8 cellular contexts compared by ENCODE assay signal in the genomic region with DNA sequence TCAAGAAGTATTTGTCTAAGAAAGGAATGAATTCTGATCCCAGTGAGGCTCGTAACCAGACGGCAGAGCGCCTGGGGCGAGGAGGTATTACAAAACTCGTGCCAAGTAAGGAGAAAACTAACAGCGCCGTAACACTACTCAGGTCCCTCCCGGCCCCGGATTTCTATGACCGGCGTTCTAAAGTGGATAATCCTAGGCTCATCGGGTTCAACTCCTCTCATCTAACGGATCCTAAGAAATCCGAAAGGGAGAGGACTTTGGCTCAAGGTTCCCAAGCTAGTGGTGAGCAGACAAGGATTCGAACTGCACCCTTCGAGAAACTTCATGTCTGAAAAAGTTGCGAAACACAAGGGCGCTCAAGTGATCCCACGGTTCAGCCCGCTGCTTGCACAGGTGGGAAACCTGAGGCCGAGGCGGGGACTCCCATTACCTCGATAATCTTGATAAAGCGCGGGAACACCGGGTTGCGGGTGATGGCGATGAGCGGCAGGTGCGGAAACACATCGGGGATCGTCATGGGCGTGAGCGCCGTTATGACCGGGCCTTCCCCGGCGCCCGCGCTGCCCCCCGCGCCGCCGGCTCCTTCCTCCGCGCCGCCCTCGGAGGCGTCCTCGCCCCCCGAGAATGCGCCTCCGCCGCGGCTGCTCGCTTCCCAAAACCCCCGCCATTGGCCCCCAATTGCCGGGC. TPM values are rescaled to one million over a fixed set of nuclear protein-coding genes. Genes with fewer than 3 reads are reported as not detected.
DNase-seq lines count a peak whose midpoint lies in the region; ATAC-seq and TF ChIP-seq lines count a peak whose summit lies in the region.

No MANE protein-coding gene starts in this region.

- H3K27ac ChIP-seq in caudate nucleus (ENCODE audit: low read depth, low read length) (peak overlapping the region; percentile 99), lung (ENCODE audit: low read depth in 1 of 2, low read length in 1 of 2) (peak overlapping the region; percentile 96 to 97), thymus (ENCODE audit: low read depth) (peak overlapping the region; percentile 89)

- ATAC-seq in GM18517 (IDR thresholded peaks at IDR 0.05; ENCODE audit: unreplicated experiment): peak; percentile 1
- ATAC-seq in lung (ENCODE audit: insufficient read depth, low FRiP score): no peak
- ATAC-seq in HG03280 (IDR thresholded peaks at IDR 0.05; ENCODE audit: unreplicated experiment): no peak

- H3K9me3 ChIP-seq in lung (ENCODE audit: control insufficient read depth in 2 of 2, insufficient read depth in 1 of 2, low read length in 1 of 2): no peaks in the 10 kb centered on the region
- no peaks in the 10 kb centered on the region for H3K9me3 ChIP-seq in thymus (ENCODE audit: control insufficient read depth)

- H3K27me3 ChIP-seq in lung (ENCODE audit: control insufficient read depth, insufficient read depth) (no peaks in the 10 kb centered on the region), thymus (ENCODE audit: control insufficient read depth, insufficient read depth) (no peaks in the 10 kb centered on the region)

- POLR2A ChIA-PET in AG04449 (lab: Yijun Ruan, JAX): interaction anchor here (1.0 to 2.6 kb wide), 5 partner anchors 28 to 71 kb away, joined by 4 to 19 read pairs (median 5); a partner anchor contains a TSS

- no peaks in the 10 kb centered on the region for H3K36me3 ChIP-seq in lung (ENCODE audit: control insufficient read depth in 2 of 2, insufficient read depth in 2 of 2, low read length in 2 of 2)
- peaks cover 5% of the 10 kb centered on the region for H3K36me3 ChIP-seq in thymus (ENCODE audit: control insufficient read depth, insufficient read depth)

- DNase-seq in AG04449 (ENCODE audit: low read depth, low spot score) (no peak), NCI-H2171 treated with DMSO at 0.1 percent for 48 hours (lab: John Stamatoyannopoulos, UW) (peak; percentile 32), caudate nucleus (lab: John Stamatoyannopoulos, UW) (peak in 2 of 61 donors; percentile 13 to 17), lung (ENCODE audit: low spot score) (no peak), GDM1 (lab: John Stamatoyannopoulos, UW) (no peak)

- 0% methylated on average over 34 to 58 of the region's 58 CpGs for WGBS in lung, 2 donors
- under 1% methylated on average over 58 of the region's 58 CpGs for WGBS in thymus

- TF ChIP-seq CTCF in AG04449 (IDR thresholded peaks at IDR 0.05; ENCODE audit: insufficient read depth, low read length, missing control alignments) (no peak), lung (IDR thresholded peaks at IDR 0.05; ENCODE audit: control extremely low read depth, extremely low read depth) (no peak)

- H3K4me3 ChIP-seq in AG04449 (ENCODE audit: low read depth, low read length): peak overlapping the region; percentile 97
- H3K4me3 ChIP-seq in lung: peak overlapping the region; percentile 96
- H3K4me3 ChIP-seq in thymus (ENCODE audit: low read length): peak overlapping the region; percentile 52

- H3K4me1 ChIP-seq in lung (ENCODE audit: control insufficient read depth in 2 of 2, insufficient read depth in 2 of 2, low read length in 2 of 2) (peaks cover 8 to 9% of the 10 kb centered on the region in 2 donors), thymus (ENCODE audit: control insufficient read depth, insufficient read depth, low read length) (peaks cover 9% of the 10 kb centered on the region)

- CTCF ChIA-PET in AG04449 (lab: Yijun Ruan, JAX): interaction anchor here (0.8 to 7.9 kb wide), 6 partner anchors 30 to 183 kb away, joined by 3 to 58 read pairs (median 4); a partner anchor contains a TSS

RNA-seq across cellular contexts. Expression of a gene that starts 0.5 kb away (rescaled TPM):
- total RNA-seq in lung: 10 to 100 TPM; 41.0 to 89.6 TPM
- polyA plus RNA-seq in lung: 10 to 100 TPM; 63.0 to 75.0 TPM
- 37.7 TPM for polyA plus RNA-seq in thymus

RNA-seq across cellular contexts. Expression of a gene that starts 1.0 kb away (rescaled TPM):
- 10 to 100 TPM in 1 of 2 donors, 1 to 10 TPM in 1; 8.2 to 10.0 TPM for total RNA-seq in lung
- polyA plus RNA-seq in lung (10 to 100 TPM in 1 of 2 donors, 1 to 10 TPM in 1; 8.4 to 11.3 TPM), thymus (0.05 TPM)

RNA-seq across cellular contexts. Expression of a gene that starts 29.3 kb away (rescaled TPM):
- total RNA-seq in lung: 100 to 1,000 TPM; 309 to 612 TPM
- 1,000 to 10,000 TPM in 1 of 2 donors, 100 to 1,000 TPM in 1; 793 to 1,934 TPM for polyA plus RNA-seq in lung
- 1,924 TPM for polyA plus RNA-seq in thymus

RNA-seq across cellular contexts. Expression of a gene that starts 38.6 kb away (rescaled TPM):
- total RNA-seq in lung: 10 to 100 TPM in 1 of 2 donors, 1 to 10 TPM in 1; 8.2 to 10.3 TPM
- polyA plus RNA-seq in lung (10 to 100 TPM in 1 of 2 donors, 1 to 10 TPM in 1; 7.5 to 12.2 TPM), thymus (6.5 TPM)

RNA-seq across cellular contexts. Expression of a gene that starts 39.1 kb away (rescaled TPM):
- total RNA-seq in lung: 10 to 100 TPM; 26.6 to 78.2 TPM
- polyA plus RNA-seq in lung (100 to 1,000 TPM in 1 of 2 donors, 10 to 100 TPM in 1; 77.1 to 184 TPM), thymus (67.6 TPM)
